ENCODE assay signal across 8 cellular contexts in the genomic region with DNA sequence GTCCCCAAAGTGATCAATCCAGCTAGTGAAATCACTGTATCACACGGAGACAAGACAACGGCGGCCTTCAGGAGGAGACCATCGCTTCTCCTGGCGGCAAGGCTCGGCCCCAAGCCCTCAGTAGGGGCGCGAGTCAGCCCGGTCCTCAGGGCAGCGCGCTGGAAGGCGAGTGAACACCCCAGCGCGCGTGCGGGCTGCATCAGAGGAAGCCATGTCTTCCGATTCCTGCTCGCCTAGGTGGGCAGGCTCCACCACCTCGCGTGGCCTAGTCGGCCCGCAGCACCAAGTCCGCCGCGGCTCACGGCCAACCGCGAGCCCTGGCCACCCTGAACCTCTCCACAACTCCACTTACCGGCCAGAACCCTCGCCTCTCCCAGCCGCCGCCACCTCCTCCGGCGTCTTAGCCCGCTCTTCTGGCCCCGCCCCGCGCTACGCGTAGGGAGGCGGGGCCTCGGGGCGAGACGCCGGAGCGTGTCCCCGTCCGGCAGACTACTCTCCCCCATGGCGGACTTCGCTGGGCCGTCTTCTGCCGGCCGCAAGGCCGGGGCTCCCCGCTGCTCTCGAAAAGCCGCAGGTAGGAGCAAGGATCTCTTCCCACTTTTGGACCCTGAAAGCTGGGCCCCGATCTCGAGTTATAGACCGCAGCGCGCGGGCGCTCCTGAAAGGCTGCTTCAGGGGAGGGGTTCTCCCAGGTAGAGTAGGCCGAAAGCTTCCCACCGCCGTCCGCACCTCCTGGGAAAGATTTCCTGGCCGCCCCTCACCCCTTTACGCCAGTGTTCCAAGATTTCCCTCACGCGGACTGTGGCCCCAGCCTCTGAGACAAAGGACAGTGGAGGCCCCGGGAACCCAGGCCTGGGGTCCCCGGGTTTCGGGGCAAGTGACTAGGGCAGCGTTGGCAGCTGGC. TPM values are rescaled to one million over a fixed set of nuclear protein-coding genes. Genes with fewer than 3 reads are reported as not detected.
DNase-seq lines count a peak whose midpoint lies in the region; ATAC-seq and TF ChIP-seq lines count a peak whose summit lies in the region.

A gene with protein sequence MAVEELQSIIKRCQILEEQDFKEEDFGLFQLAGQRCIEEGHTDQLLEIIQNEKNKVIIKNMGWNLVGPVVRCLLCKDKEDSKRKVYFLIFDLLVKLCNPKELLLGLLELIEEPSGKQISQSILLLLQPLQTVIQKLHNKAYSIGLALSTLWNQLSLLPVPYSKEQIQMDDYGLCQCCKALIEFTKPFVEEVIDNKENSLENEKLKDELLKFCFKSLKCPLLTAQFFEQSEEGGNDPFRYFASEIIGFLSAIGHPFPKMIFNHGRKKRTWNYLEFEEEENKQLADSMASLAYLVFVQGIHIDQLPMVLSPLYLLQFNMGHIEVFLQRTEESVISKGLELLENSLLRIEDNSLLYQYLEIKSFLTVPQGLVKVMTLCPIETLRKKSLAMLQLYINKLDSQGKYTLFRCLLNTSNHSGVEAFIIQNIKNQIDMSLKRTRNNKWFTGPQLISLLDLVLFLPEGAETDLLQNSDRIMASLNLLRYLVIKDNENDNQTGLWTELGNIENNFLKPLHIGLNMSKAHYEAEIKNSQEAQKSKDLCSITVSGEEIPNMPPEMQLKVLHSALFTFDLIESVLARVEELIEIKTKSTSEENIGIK (minus strand): TSS at position 415 of the 904 bp plus-strand sequence. CDS start 988 bp downstream, outside the sequence.
A gene (plus strand): TSS at position 487 of the 904 bp plus-strand sequence. CDS start 15 bp downstream, at position 502.

- H3K36me3 Mint-ChIP-seq in CD4-positive, CD25-positive, alpha-beta regulatory T cell = peaks cover 22% of the 10 kb centered on the region
- peaks cover 20% of the 10 kb centered on the region for H3K36me3 Mint-ChIP-seq in activated CD4-positive, alpha-beta memory T cell treated with anti-CD3 and anti-CD28 coated beads for 36 hours

- ATAC-seq in CD4-positive, CD25-positive, alpha-beta regulatory T cell (ENCODE audit: low read depth in 2 of 2) = peak; percentile 95 to 96
- ATAC-seq in GM19351 (IDR thresholded peaks at IDR 0.05; ENCODE audit: unreplicated experiment) (peak; percentile 96), HG03520 (IDR thresholded peaks at IDR 0.05; ENCODE audit: unreplicated experiment) (peak; percentile 98), lung (ENCODE audit: insufficient read depth, low FRiP score) (peak; percentile 100)

- intact Hi-C loops in activated CD4-positive, alpha-beta memory T cell treated with anti-CD3 and anti-CD28 coated beads for 36 hours (cut with micrococcal nuclease) = loop anchor here (1.0 to 10.0 kb wide), 4 partner anchors 218 to 794 kb away; a partner anchor contains a TSS

- CTCF ChIA-PET in activated CD4-positive, alpha-beta memory T cell treated with anti-CD3 and anti-CD28 coated beads for 36 hours (lab: Charles Lee) = interaction anchor here (0.7 to 2.2 kb wide), 7 partner anchors 11 to 301 kb away, joined by 3 to 12 read pairs (median 4); no protein-coding TSS in a partner anchor

- H3K4me1 Mint-ChIP-seq in CD4-positive, CD25-positive, alpha-beta regulatory T cell = peaks cover 36 to 58% (median 45%) of the 10 kb centered on the region in 4 donors
- peaks cover 31% of the 10 kb centered on the region for H3K4me1 Mint-ChIP-seq in activated CD4-positive, alpha-beta memory T cell treated with anti-CD3 and anti-CD28 coated beads for 36 hours (ENCODE audit: low read depth)

- peak within 1 kb of the TSS; percentile 95 for H3K4me3 ChIP-seq in CD4-positive, CD25-positive, alpha-beta regulatory T cell (ENCODE audit: low read depth, low read length)
- peak within 1 kb of the TSS; percentile 93 to 100 for H3K4me3 ChIP-seq in duodenal mucosa (ENCODE audit: low read depth in 1 of 2, low read length in 2 of 2)
- H3K4me3 ChIP-seq in lung = peak within 1 kb of the TSS; percentile 98

- 0% methylated on average over 70 to 76 of the region's 76 CpGs for WGBS in lung, 2 donors

- H3K9me3 Mint-ChIP-seq in CD4-positive, CD25-positive, alpha-beta regulatory T cell = no peaks in the 10 kb centered on the region
- H3K9me3 Mint-ChIP-seq in activated CD4-positive, alpha-beta memory T cell treated with anti-CD3 and anti-CD28 coated beads for 36 hours = no peaks in the 10 kb centered on the region

- H3K36me3 ChIP-seq in CD4-positive, CD25-positive, alpha-beta regulatory T cell (ENCODE audit: control insufficient read depth, insufficient read depth, low read length) = peaks cover 11% of the 10 kb centered on the region
- H3K36me3 ChIP-seq in duodenal mucosa (ENCODE audit: control insufficient read depth in 1 of 2, insufficient read depth in 2 of 2, low read length in 2 of 2) (peaks cover 0 to under 1% of the 10 kb centered on the region in 2 donors), lung (ENCODE audit: control insufficient read depth in 2 of 2, insufficient read depth in 2 of 2, low read length in 2 of 2) (no peaks in the 10 kb centered on the region)

- no peaks in the 10 kb centered on the region for H3K27me3 Mint-ChIP-seq in CD4-positive, CD25-positive, alpha-beta regulatory T cell
- no peaks in the 10 kb centered on the region for H3K27me3 Mint-ChIP-seq in activated CD4-positive, alpha-beta memory T cell treated with anti-CD3 and anti-CD28 coated beads for 36 hours

- peak within 1 kb of the TSS; percentile 84 for H3K27ac ChIP-seq in CD4-positive, CD25-positive, alpha-beta regulatory T cell (ENCODE audit: insufficient read depth, low read length, poor library complexity, severe bottlenecking)
- H3K27ac ChIP-seq in duodenal mucosa (ENCODE audit: low read depth, low read length) (peak within 1 kb of the TSS; percentile 95), lung (ENCODE audit: low read depth in 1 of 2, low read length in 1 of 2) (peak within 1 kb of the TSS; percentile 99 to 100)

- peak within 1 kb of the TSS; percentile 94 to 98 (median 95) for H3K27ac Mint-ChIP-seq in CD4-positive, CD25-positive, alpha-beta regulatory T cell
- H3K27ac Mint-ChIP-seq in activated CD4-positive, alpha-beta memory T cell treated with anti-CD3 and anti-CD28 coated beads for 36 hours = peak within 1 kb of the TSS; percentile 95

- peaks cover 30% of the 10 kb centered on the region for H3K4me1 ChIP-seq in CD4-positive, CD25-positive, alpha-beta regulatory T cell (ENCODE audit: control insufficient read depth, insufficient read depth, low read length, poor library complexity, severe bottlenecking)
- peaks cover 0 to 3% of the 10 kb centered on the region in 2 donors for H3K4me1 ChIP-seq in duodenal mucosa (ENCODE audit: control insufficient read depth in 1 of 2, insufficient read depth in 2 of 2, low read length in 2 of 2)
- H3K4me1 ChIP-seq in lung (ENCODE audit: control insufficient read depth in 2 of 2, insufficient read depth in 2 of 2, low read length in 2 of 2) = peaks cover 0 to 10% of the 10 kb centered on the region in 2 donors

- no peak for TF ChIP-seq CTCF in lung (IDR thresholded peaks at IDR 0.05; ENCODE audit: control extremely low read depth, extremely low read depth)

- POLR2A ChIA-PET in activated CD4-positive, alpha-beta memory T cell treated with anti-CD3 and anti-CD28 coated beads for 36 hours (lab: Charles Lee) = interaction anchor here (0.6 to 1.4 kb wide), 5 partner anchors 175 to 1047 kb away, joined by 3 to 4 read pairs (median 3); a partner anchor contains a TSS

- peak; percentile 69 to 87 (median 74) for DNase-seq in CD4-positive, CD25-positive, alpha-beta regulatory T cell
- DNase-seq in NCI-H69 (lab: John Stamatoyannopoulos, UW) (peak; percentile 89), lung (ENCODE audit: low spot score) (peak; percentile 76)
- DNase-seq in activated CD4-positive, alpha-beta memory T cell treated with anti-CD3 and anti-CD28 coated beads for 36 hours = peak; percentile 78
- peak; percentile 54 to 74 (median 59) for DNase-seq in stimulated activated CD4-positive, alpha-beta T cell treated with anti-CD3 and anti-CD28 coated beads, TNF-alpha, amount 100 ng/mL, for 24 hours (ENCODE audit: low read depth in 3 of 3)

- H3K9me3 ChIP-seq in CD4-positive, CD25-positive, alpha-beta regulatory T cell (ENCODE audit: control insufficient read depth in 2 of 2, low read length in 2 of 2) = no peaks in the 10 kb centered on the region
- H3K9me3 ChIP-seq in duodenal mucosa (ENCODE audit: control insufficient read depth in 1 of 2, low read length in 2 of 2) (no peaks in the 10 kb centered on the region), lung (ENCODE audit: control insufficient read depth in 2 of 2, insufficient read depth in 1 of 2, low read length in 1 of 2) (no peaks in the 10 kb centered on the region)

- peak within 1 kb of the TSS; percentile 96 to 98 (median 98) for H3K4me3 Mint-ChIP-seq in CD4-positive, CD25-positive, alpha-beta regulatory T cell
- peak within 1 kb of the TSS; percentile 91 for H3K4me3 Mint-ChIP-seq in activated CD4-positive, alpha-beta memory T cell treated with anti-CD3 and anti-CD28 coated beads for 36 hours

- peak within 1 kb of the TSS; percentile 94 to 98 for H3K9ac ChIP-seq in duodenal mucosa (ENCODE audit: low read depth in 1 of 2, low read length in 2 of 2)

- H3K27me3 ChIP-seq in CD4-positive, CD25-positive, alpha-beta regulatory T cell (ENCODE audit: control insufficient read depth, insufficient read depth, low read length) = no peaks in the 10 kb centered on the region
- H3K27me3 ChIP-seq in duodenal mucosa (ENCODE audit: control insufficient read depth in 1 of 2, insufficient read depth in 2 of 2, low read length in 2 of 2) = no peaks in the 10 kb centered on the region
- no peaks in the 10 kb centered on the region for H3K27me3 ChIP-seq in lung (ENCODE audit: control insufficient read depth, insufficient read depth)

RNA-seq across cellular contexts. Expression of the first gene that starts in this region (rescaled TPM):
- 10.9 TPM for total RNA-seq in CD4-positive, CD25-positive, alpha-beta regulatory T cell
- 10 to 100 TPM in 3 of 4 donors, 1 to 10 TPM in 1; 8.2 to 15.2 (median 11.9) TPM for polyA plus RNA-seq in CD4-positive, CD25-positive, alpha-beta regulatory T cell
- 10 to 100 TPM; 10.9 to 13.3 TPM for total RNA-seq in activated CD4-positive, alpha-beta memory T cell treated with anti-CD3 and anti-CD28 coated beads for 36 hours
- total RNA-seq in lung = 10 to 100 TPM in 1 of 2 donors, 1 to 10 TPM in 1; 5.6 to 13.4 TPM
- 10 to 100 TPM in 1 of 2 donors, 1 to 10 TPM in 1; 3.9 to 20.6 TPM for polyA plus RNA-seq in lung

RNA-seq across cellular contexts. Expression of the second gene that starts in this region (rescaled TPM):
- 26.8 TPM for total RNA-seq in CD4-positive, CD25-positive, alpha-beta regulatory T cell
- polyA plus RNA-seq in CD4-positive, CD25-positive, alpha-beta regulatory T cell = 10 to 100 TPM; 16.9 to 20.8 (median 20.1) TPM
- 10 to 100 TPM; 28.6 to 31.6 TPM for total RNA-seq in activated CD4-positive, alpha-beta memory T cell treated with anti-CD3 and anti-CD28 coated beads for 36 hours
- total RNA-seq in lung = 10 to 100 TPM; 14.4 to 24.5 TPM
- polyA plus RNA-seq in lung = 1 to 10 TPM; 5.0 to 6.5 TPM

Comparison
In these comparisons a context has a peak if more than half of its experiments do, and no peak if none do; other contexts are left out.
1. Peak in every context shown above with its lines: DNase-seq, ATAC-seq, H3K4me3 ChIP-seq and H3K27ac ChIP-seq.